ENCODE assay signal across 26 cellular contexts in genomic region chr5:6725448-6725847, GRCh38.
"Had no signal": no experiment of that assay in that cellular context is flagged by ENCODE, and none has a peak within 500 bp of the region (broad histone marks: within the 10 kb centered on the region; RNA-seq: fewer than 3 reads in every experiment).

No MANE protein-coding gene starts in this region.

- H3K27me3 Mint-ChIP-seq: activated CD4-positive, alpha-beta T cell treated with anti-CD3 and anti-CD28 coated beads, Interleukin-2, amount 10 ng/mL, durations not matched to agents 24 days and 14 days; activated CD8-positive, alpha-beta memory T cell treated with anti-CD3 and anti-CD28 coated beads, Interleukin-2, amount 10 ng/mL, durations not matched to agents 7 days and 5 days; activated CD8-positive, alpha-beta T cell treated with anti-CD3 and anti-CD28 coated beads for 36 hours; activated naive CD8-positive, alpha-beta T cell; natural killer cell treated with Interleukin-12 subunit alpha and Interleukin-12 subunit beta and Interleukin-15 and Interleukin-18, amount 100 ng/mL, for 72 hours; T-cell had no signal

- H3K27me3 ChIP-seq: breast epithelium, gastroesophageal sphincter, heart left ventricle, neutrophil, pancreas, right atrium auricular region, upper lobe of left lung had no signal

- H3K4me3 ChIP-seq: breast epithelium, coronary artery, gastroesophageal sphincter, heart left ventricle, pancreas, psoas muscle, right atrium auricular region, upper lobe of left lung had no signal

- H3K36me3 ChIP-seq: breast epithelium, gastroesophageal sphincter, pancreas, right atrium auricular region had no signal

- H3K4me3 Mint-ChIP-seq: activated CD4-positive, alpha-beta T cell treated with anti-CD3 and anti-CD28 coated beads, Interleukin-2, amount 10 ng/mL, durations not matched to agents 24 days and 14 days; activated CD8-positive, alpha-beta memory T cell treated with anti-CD3 and anti-CD28 coated beads, Interleukin-2, amount 10 ng/mL, durations not matched to agents 7 days and 5 days; activated CD8-positive, alpha-beta T cell treated with anti-CD3 and anti-CD28 coated beads for 36 hours; activated naive CD8-positive, alpha-beta T cell; mesothelial cell of epicardium; natural killer cell treated with Interleukin-12 subunit alpha and Interleukin-12 subunit beta and Interleukin-15 and Interleukin-18, amount 100 ng/mL, for 72 hours; T-cell; T-helper 2 cell treated with Interferon-gamma antibody and Interleukin-4, amounts not matched to agents 5 μg/mL and 100 μg/mL, for 36 hours had no signal

- ATAC-seq: activated CD4-positive, CD25-positive, alpha-beta regulatory T cell treated with anti-CD3 and anti-CD28 coated beads, Interleukin-2, amount 50 U/mL, for 24 hours; activated CD8-positive, alpha-beta memory T cell treated with anti-CD3 and anti-CD28 coated beads, Interleukin-2, amount 10 ng/mL, durations not matched to agents 7 days and 5 days; activated CD8-positive, alpha-beta T cell treated with anti-CD3 and anti-CD28 coated beads for 36 hours; gastroesophageal sphincter; heart left ventricle; left ventricle myocardium superior; natural killer cell treated with Interleukin-12 subunit alpha and Interleukin-12 subunit beta and Interleukin-15 and Interleukin-18, amount 100 ng/mL, for 72 hours; pancreas; T-cell had no signal

- H3K27ac ChIP-seq: breast epithelium, coronary artery, epithelial cell of prostate, gastroesophageal sphincter, heart left ventricle, neutrophil, pancreas, psoas muscle, right atrium auricular region, upper lobe of left lung, VCaP had no signal

- H3K9me3 Mint-ChIP-seq: activated CD4-positive, alpha-beta T cell treated with anti-CD3 and anti-CD28 coated beads, Interleukin-2, amount 10 ng/mL, durations not matched to agents 24 days and 14 days; activated CD8-positive, alpha-beta T cell treated with anti-CD3 and anti-CD28 coated beads for 36 hours; activated T-helper 2 cell treated with anti-CD3 and anti-CD28 coated beads, Interferon-gamma antibody, Interleukin-2, Interleukin-4, amounts not matched to agents 10 μg/mL and 5 μg/mL and 100 μg/mL, durations not matched to agents 14 hours and 24 hours and 36 hours; mesothelial cell of epicardium; natural killer cell treated with Interleukin-12 subunit alpha and Interleukin-12 subunit beta and Interleukin-15 and Interleukin-18, amount 100 ng/mL, for 72 hours; T-cell; T-helper 2 cell treated with Interferon-gamma antibody and Interleukin-4, amounts not matched to agents 5 μg/mL and 100 μg/mL, for 36 hours had no signal

- H3K27ac Mint-ChIP-seq: activated CD4-positive, alpha-beta T cell treated with anti-CD3 and anti-CD28 coated beads, Interleukin-2, amount 10 ng/mL, durations not matched to agents 24 days and 14 days; activated CD8-positive, alpha-beta T cell treated with anti-CD3 and anti-CD28 coated beads for 36 hours; activated naive CD8-positive, alpha-beta T cell; activated T-helper 2 cell treated with anti-CD3 and anti-CD28 coated beads, Interferon-gamma antibody, Interleukin-2, Interleukin-4, amounts not matched to agents 10 μg/mL and 5 μg/mL and 100 μg/mL, durations not matched to agents 14 hours and 24 hours and 36 hours; mesothelial cell of epicardium; natural killer cell treated with Interleukin-12 subunit alpha and Interleukin-12 subunit beta and Interleukin-15 and Interleukin-18, amount 100 ng/mL, for 72 hours; T-cell had no signal

- H3K4me1 ChIP-seq: breast epithelium had no signal

- DNase-seq: activated CD4-positive, alpha-beta T cell treated with anti-CD3 and anti-CD28 coated beads, Interleukin-2, amount 10 ng/mL, durations not matched to agents 24 days and 14 days; activated CD8-positive, alpha-beta memory T cell treated with anti-CD3 and anti-CD28 coated beads, Interleukin-2, amount 10 ng/mL, durations not matched to agents 7 days and 5 days; activated CD8-positive, alpha-beta T cell treated with anti-CD3 and anti-CD28 coated beads for 36 hours; activated naive CD4-positive, alpha-beta T cell; amniotic stem cell; heart left ventricle; left ventricle myocardium superior; mammary epithelial cell; pancreas; psoas muscle; stimulated activated CD4-positive, alpha-beta T cell treated with anti-CD3 and anti-CD28 coated beads, Interleukin-4, amount 100 ng/mL, for 24 hours; T-cell; upper lobe of left lung had no signal

- H3K9me3 ChIP-seq: breast epithelium, gastroesophageal sphincter, heart left ventricle, neutrophil, pancreas, psoas muscle, right atrium auricular region, upper lobe of left lung had no signal

- H3K36me3 Mint-ChIP-seq: mesothelial cell of epicardium; natural killer cell treated with Interleukin-12 subunit alpha and Interleukin-12 subunit beta and Interleukin-15 and Interleukin-18, amount 100 ng/mL, for 72 hours had no signal
